ENCODE assay signal across 8 cellular contexts in the genomic region with DNA sequence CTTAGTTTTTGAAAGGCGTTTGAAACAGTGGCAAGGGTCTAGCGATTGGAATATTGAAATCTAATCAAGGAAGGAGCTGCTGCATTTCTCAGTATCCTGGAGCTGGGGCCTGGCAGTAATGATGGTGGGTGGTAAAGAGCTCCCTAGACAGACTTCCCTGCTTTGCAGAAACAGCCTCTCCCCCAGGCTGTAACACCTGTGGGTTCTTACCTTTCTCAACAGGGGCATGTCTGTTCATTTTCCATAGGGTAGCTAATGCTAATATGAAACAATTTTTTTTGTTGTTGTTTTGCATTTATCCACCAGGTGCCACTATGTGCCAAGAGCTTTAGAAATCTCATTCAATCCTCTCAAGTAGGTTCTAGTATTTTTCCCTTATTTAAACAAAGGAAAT.
DNase-seq lines count a peak whose midpoint lies in the region; ATAC-seq, FAIRE-seq and TF ChIP-seq lines count a peak whose summit lies in the region.

No MANE protein-coding gene starts in this region.

- H2AK5ac ChIP-seq in mesendoderm (ENCODE audit: low read length): no peak overlapping the region

- no peak overlapping the region for H3K4ac ChIP-seq in mesendoderm (ENCODE audit: low read depth, low read length)

- TF ChIP-seq CTCF in GM06990 (IDR thresholded peaks at IDR 0.05; ENCODE audit: insufficient read depth, low read length, poor library complexity, severe bottlenecking) (peak; percentile 40), WTC11 (IDR thresholded peaks at IDR 0.05) (0 out of 2 replicates have a peak, but pooled peaks have one; percentile 10)

- peaks cover 16% of the 10 kb centered on the region for H3K4me1 Mint-ChIP-seq in WTC11

- no peaks in the 10 kb centered on the region for H3K9me3 Mint-ChIP-seq in WTC11

- no peak overlapping the region for H2BK5ac ChIP-seq in mesendoderm (ENCODE audit: low read length)

- no peaks in the 10 kb centered on the region for H3K36me3 Mint-ChIP-seq in WTC11

- POLR2A ChIA-PET in WTC11 (lab: Charles Lee): interaction anchor here (0.6 kb wide), 1 partner anchor 987 kb away, joined by 3 read pairs; no protein-coding TSS in a partner anchor

- H3K4me3 ChIP-seq in GM06990 (replicated peaks; ENCODE audit: low read depth, low read length): no peak overlapping the region
- H3K4me3 ChIP-seq in mesendoderm (ENCODE audit: low read length): no peak overlapping the region

- peak overlapping the region; percentile 51 for H3K18ac ChIP-seq in mesendoderm (ENCODE audit: low read length)

- FAIRE-seq in RCC 7860 (lab: Jason Lieb, UNC): no peak

- no CpG with 5 or more reads among the region's 2 CpGs for WGBS in mesendoderm (ENCODE audit: extremely low coverage, insufficient coverage, low lambda C conversion rate)

- H3K36me3 ChIP-seq in GM06990 (ENCODE audit: control insufficient read depth, insufficient read depth, low read length) (no peaks in the 10 kb centered on the region), mesendoderm (ENCODE audit: control insufficient read depth, insufficient read depth, low read length) (no peaks in the 10 kb centered on the region)

- H3K27ac ChIP-seq in mesendoderm (ENCODE audit: low read depth, low read length): no peak overlapping the region

- H2BK15ac ChIP-seq in mesendoderm (replicated peaks; ENCODE audit: low read depth): no peak overlapping the region

- ATAC-seq in GM21381 (IDR thresholded peaks at IDR 0.05; ENCODE audit: unreplicated experiment) (peak; percentile 48), HG03520 (IDR thresholded peaks at IDR 0.05; ENCODE audit: unreplicated experiment) (peak; percentile 61), WTC11 (peak; percentile 15)

- H3K79me1 ChIP-seq in mesendoderm (ENCODE audit: low read length): no peaks in the 10 kb centered on the region

- H3K27me3 Mint-ChIP-seq in WTC11 (ENCODE audit: low read depth): no peaks in the 10 kb centered on the region; the same call in 1 of the 2 replicates

- no peak overlapping the region for H3K4me2 ChIP-seq in mesendoderm (ENCODE audit: low read length)

- DNase-seq in GM06990 (ENCODE audit: extremely low read depth, insufficient read length): peak; percentile 5
- no peak for DNase-seq in WTC11 (ENCODE audit: low spot score)
- DNase-seq in mesendoderm: peak; percentile 26
- no peak for DNase-seq in RCC 7860 (ENCODE audit: low spot score)
- DNase-seq in NCI-H2029 treated with DMSO at 0.1 percent for 48 hours (lab: John Stamatoyannopoulos, UW): no peak
- no peak for DNase-seq in T-helper 9 cell

- H3K23ac ChIP-seq in mesendoderm (ENCODE audit: low read length): no peak overlapping the region

- H3K9ac ChIP-seq in mesendoderm (ENCODE audit: low read length): no peak overlapping the region

- CTCF ChIA-PET in WTC11 (lab: Charles Lee): interaction anchor here (0.6 to 7.6 kb wide), 52 partner anchors 10 to 734 kb away, joined by 3 to 188 read pairs (median 4); a partner anchor contains a TSS

- H3K79me2 ChIP-seq in mesendoderm (ENCODE audit: control insufficient read depth, insufficient read depth, low read length): no peaks in the 10 kb centered on the region

- H3K4me1 ChIP-seq in mesendoderm (ENCODE audit: control insufficient read depth, low read depth, low read length): peaks cover 14% of the 10 kb centered on the region

- no peak overlapping the region for H3K56ac ChIP-seq in mesendoderm (ENCODE audit: low read length)

- H3K27me3 ChIP-seq in GM06990 (replicated peaks; ENCODE audit: control insufficient read depth, insufficient read depth, low read length) (peaks cover 2% of the 10 kb centered on the region), mesendoderm (ENCODE audit: insufficient read depth, low read length, poor library complexity) (no peaks in the 10 kb centered on the region)

- no peak overlapping the region for H4K5ac ChIP-seq in mesendoderm (ENCODE audit: low read length)

- no peak overlapping the region for H4K8ac ChIP-seq in mesendoderm (ENCODE audit: low read depth, low read length)

- H3K4me3 Mint-ChIP-seq in WTC11: no peak overlapping the region

- H3K27ac Mint-ChIP-seq in WTC11: no peak overlapping the region

- no peak overlapping the region for H2BK120ac ChIP-seq in mesendoderm (ENCODE audit: low read depth, low read length)

TF ChIP-seq in WTC11, 78 proteins besides CTCF, POLR2A, EP300 and RAD21:
- TF ChIP-seq GTF2I (CRISPR knock-in tag; conservative IDR thresholded peaks at IDR 0.05) (no peak), JAZF1 (CRISPR knock-in tag; IDR thresholded peaks at IDR 0.05) (no peak), IRF2 (CRISPR knock-in tag; IDR thresholded peaks at IDR 0.05; ENCODE audit: borderline replicate concordance, low read depth) (no peak), SOX15 (CRISPR knock-in tag; IDR thresholded peaks at IDR 0.05) (no peak), FOXK1 (CRISPR knock-in tag; IDR thresholded peaks at IDR 0.05) (no peak), NFE2L1 (CRISPR knock-in tag; IDR thresholded peaks at IDR 0.05) (no peak), MYBL2 (CRISPR knock-in tag; IDR thresholded peaks at IDR 0.05) (no peak), NR1H2 (CRISPR knock-in tag; IDR thresholded peaks at IDR 0.05) (no peak), TP53 (CRISPR knock-in tag; IDR thresholded peaks at IDR 0.05) (no peak), SMAD4 (CRISPR knock-in tag; IDR thresholded peaks at IDR 0.05) (no peak)
- TF ChIP-seq, protein P1, sequence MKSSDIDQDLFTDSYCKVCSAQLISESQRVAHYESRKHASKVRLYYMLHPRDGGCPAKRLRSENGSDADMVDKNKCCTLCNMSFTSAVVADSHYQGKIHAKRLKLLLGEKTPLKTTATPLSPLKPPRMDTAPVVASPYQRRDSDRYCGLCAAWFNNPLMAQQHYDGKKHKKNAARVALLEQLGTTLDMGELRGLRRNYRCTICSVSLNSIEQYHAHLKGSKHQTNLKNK (CRISPR knock-in tag; IDR thresholded peaks at IDR 0.05): no peak
- TF ChIP-seq, protein P2, sequence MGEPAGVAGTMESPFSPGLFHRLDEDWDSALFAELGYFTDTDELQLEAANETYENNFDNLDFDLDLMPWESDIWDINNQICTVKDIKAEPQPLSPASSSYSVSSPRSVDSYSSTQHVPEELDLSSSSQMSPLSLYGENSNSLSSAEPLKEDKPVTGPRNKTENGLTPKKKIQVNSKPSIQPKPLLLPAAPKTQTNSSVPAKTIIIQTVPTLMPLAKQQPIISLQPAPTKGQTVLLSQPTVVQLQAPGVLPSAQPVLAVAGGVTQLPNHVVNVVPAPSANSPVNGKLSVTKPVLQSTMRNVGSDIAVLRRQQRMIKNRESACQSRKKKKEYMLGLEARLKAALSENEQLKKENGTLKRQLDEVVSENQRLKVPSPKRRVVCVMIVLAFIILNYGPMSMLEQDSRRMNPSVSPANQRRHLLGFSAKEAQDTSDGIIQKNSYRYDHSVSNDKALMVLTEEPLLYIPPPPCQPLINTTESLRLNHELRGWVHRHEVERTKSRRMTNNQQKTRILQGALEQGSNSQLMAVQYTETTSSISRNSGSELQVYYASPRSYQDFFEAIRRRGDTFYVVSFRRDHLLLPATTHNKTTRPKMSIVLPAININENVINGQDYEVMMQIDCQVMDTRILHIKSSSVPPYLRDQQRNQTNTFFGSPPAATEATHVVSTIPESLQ (CRISPR knock-in tag; IDR thresholded peaks at IDR 0.05): no peak
TF ChIP-seq in WTC11: peak in this region for 0.

Comparison
In these comparisons a context has a peak if more than half of its experiments do, and no peak if none do; other contexts are left out.
1. DNase-seq: peak in GM06990 (single experiment) and mesendoderm (single experiment); none in WTC11 (single experiment), RCC 7860 (single experiment), NCI-H2029 treated with DMSO at 0.1 percent for 48 hours (single experiment) and T-helper 9 cell (single experiment).
2. Peak in every context shown above with its lines, with median percentiles within 50 percentile points of each other: ATAC-seq.